In genomic region chr2:113240150-113240914, GRCh38 we compare ENCODE assay signal across 9 cellular contexts. TPM values are rescaled to one million over a fixed set of nuclear protein-coding genes. Genes with fewer than 3 reads are reported as not detected.
A peak's percentile ranks its signal among the peaks of the same experiment; 100 is the strongest.
DNase-seq lines count a peak whose midpoint lies in the region; ATAC-seq lines count a peak whose summit lies in the region.
"Had no signal": no experiment of that assay in that cellular context is flagged by ENCODE, and none has a peak within 500 bp of the region (broad histone marks: within the 10 kb centered on the region; RNA-seq: fewer than 3 reads in every experiment).

No MANE protein-coding gene starts in this region.

- intact Hi-C loops in aorta (cut with DNase I): loop anchor here in 1 of 2 donors (5.0 kb wide), 1 partner anchor 38 kb away; no protein-coding TSS in a partner anchor

- H3K9me3 ChIP-seq in aorta (ENCODE audit: control insufficient read depth, low read length): no peaks in the 10 kb centered on the region
- H3K9me3 ChIP-seq in effector memory CD4-positive, alpha-beta T cell (ENCODE audit: control insufficient read depth, low read length): no peaks in the 10 kb centered on the region

- H3K36me3 ChIP-seq in aorta (ENCODE audit: control insufficient read depth in 1 of 2, insufficient read depth in 2 of 2, low read length in 1 of 2): no peaks in the 10 kb centered on the region
- no peaks in the 10 kb centered on the region for H3K36me3 ChIP-seq in effector memory CD4-positive, alpha-beta T cell (ENCODE audit: control insufficient read depth, insufficient read depth, low read length)

- WGBS in aorta, 2 donors: 21% methylated on average over 15 of the region's 15 CpGs

- peaks cover 3 to 4% of the 10 kb centered on the region in 2 donors for H3K4me1 ChIP-seq in aorta (ENCODE audit: control insufficient read depth in 1 of 2, insufficient read depth in 2 of 2, low read length in 2 of 2)
- no peaks in the 10 kb centered on the region for H3K4me1 ChIP-seq in effector memory CD4-positive, alpha-beta T cell (ENCODE audit: control insufficient read depth, insufficient read depth, low read length, poor library complexity, severe bottlenecking)

- no peaks in the 10 kb centered on the region for H3K27me3 ChIP-seq in aorta (ENCODE audit: control insufficient read depth in 1 of 2, insufficient read depth in 2 of 2, low read length in 1 of 2)
- H3K27me3 ChIP-seq in effector memory CD4-positive, alpha-beta T cell (replicated peaks; ENCODE audit: control insufficient read depth, insufficient read depth, low read length, poor library complexity, severe bottlenecking): no peaks in the 10 kb centered on the region

- ATAC-seq in aorta (ENCODE audit: low FRiP score) (peak; percentile 72), HG03280 (IDR thresholded peaks at IDR 0.05; ENCODE audit: unreplicated experiment) (no peak)

- peak overlapping the region in 1 of 2 donors; percentile 50 for H3K27ac ChIP-seq in aorta (ENCODE audit: low read depth in 1 of 2, low read length in 2 of 2)
- H3K27ac ChIP-seq in effector memory CD4-positive, alpha-beta T cell (ENCODE audit: insufficient read depth, low read length, poor library complexity, severe bottlenecking): no peak overlapping the region

- DNase-seq in DMS79 treated with DMSO at 0.1 percent for 48 hours (lab: John Stamatoyannopoulos, UW) (peak; percentile 62), DMS79 (lab: John Stamatoyannopoulos, UW) (no peak), NCI-H774 (lab: John Stamatoyannopoulos, UW) (peak; percentile 77), dedifferentiated amniotic fluid mesenchymal stem cell (ENCODE audit: extremely low spot score) (peak; percentile 83), mesenteric fat pad (ENCODE audit: low spot score) (peak; percentile 91), aorta (peak; percentile 94 to 96)
- DNase-seq in effector memory CD4-positive, alpha-beta T cell: no peak
- DNase-seq: activated B cell treated with CpG ODN at 0.5 μM for 24 hours had no signal

- H3K4me3 ChIP-seq in aorta (ENCODE audit: low read length in 2 of 2): no peak overlapping the region
- H3K4me3 ChIP-seq in effector memory CD4-positive, alpha-beta T cell (ENCODE audit: insufficient read depth, low read depth, low read length, poor library complexity, severe bottlenecking): no peak overlapping the region

RNA-seq across cellular contexts. Expression of gene PAX8, which starts 38.4 kb away (rescaled TPM):
- total RNA-seq in mesenteric fat pad (5.3 TPM), aorta (under 1 TPM; 0.45 to 0.87 TPM)
- under 1 TPM in 1 of 2 donors, not detected in 1; 1.00 TPM for polyA plus RNA-seq in aorta

Comparison
In these comparisons a context has a peak if more than half of its experiments do, and no peak if none do; other contexts are left out.
1. DNase-seq: peak in DMS79 treated with DMSO at 0.1 percent for 48 hours (single experiment), NCI-H774 (single experiment), dedifferentiated amniotic fluid mesenchymal stem cell (single experiment), mesenteric fat pad (single experiment) and aorta (2 of 2); none in DMS79 (single experiment) and effector memory CD4-positive, alpha-beta T cell (0 of 3).